In the genomic region with DNA sequence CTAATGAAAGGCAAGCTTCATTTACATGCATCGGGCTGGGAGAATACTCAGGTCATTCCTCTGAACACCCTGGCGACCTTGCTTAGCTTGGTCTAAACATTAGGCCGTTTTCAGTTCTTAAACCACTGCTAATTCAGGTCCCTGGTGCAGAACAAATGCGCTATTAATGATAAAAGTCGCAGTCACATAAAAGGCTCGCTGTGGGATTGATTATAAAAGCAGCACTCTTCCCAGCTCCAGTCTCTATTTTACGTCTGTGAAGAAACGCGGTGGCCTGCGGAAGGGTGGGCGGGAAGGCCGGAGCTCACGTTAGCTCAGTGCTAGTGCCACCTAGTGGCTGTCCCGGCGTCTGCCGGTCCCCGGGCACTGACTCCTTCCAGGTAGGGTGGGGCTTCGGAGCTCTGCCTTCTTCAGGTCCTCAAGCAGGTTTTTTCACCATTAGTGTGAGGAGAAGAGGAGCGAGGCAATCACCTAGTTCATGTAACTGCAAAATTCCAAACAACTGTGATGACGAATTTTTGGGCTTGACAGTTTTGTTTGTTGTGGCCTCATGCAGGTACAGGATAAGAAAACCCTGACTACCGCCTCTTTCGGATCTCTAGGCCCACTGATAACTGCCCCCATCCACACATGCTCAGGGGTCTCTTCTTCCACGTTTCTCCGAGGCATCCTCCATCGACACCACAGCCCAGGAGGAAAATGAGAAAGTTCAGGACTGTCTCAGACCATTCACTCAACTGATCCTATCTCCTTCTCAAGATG, we compare ENCODE assay signal across 8 cellular contexts.
DNase-seq lines count a peak whose midpoint lies in the region; TF ChIP-seq lines count a peak whose summit lies in the region.

No MANE protein-coding gene starts in this region.

- intact Hi-C loops in tibial artery (cut with DNase I; ENCODE audit: low total_unique reads): no loop called here

- peaks cover 7% of the 10 kb centered on the region for H3K4me1 Mint-ChIP-seq in osteocyte (ENCODE audit: unreplicated experiment)

- TF ChIP-seq CTCF in osteocyte (IDR thresholded peaks at IDR 0.05): peak; percentile 98
- TF ChIP-seq CTCF in tibial artery (IDR thresholded peaks at IDR 0.05): peak; percentile 67 to 86

- H3K9me3 ChIP-seq in HUES6 (ENCODE audit: control insufficient read depth, insufficient read depth, low read depth, low read length): peaks cover 26% of the 10 kb centered on the region
- H3K9me3 ChIP-seq in SJCRH30 (replicated peaks): 0 out of 2 replicates have a peak, but pooled peaks cover 2% of the 10 kb centered on the region
- H3K9me3 ChIP-seq in tibial artery: no peaks in the 10 kb centered on the region

- no peak overlapping the region for H3K9ac ChIP-seq in HUES6 (ENCODE audit: low read length)

- H3K27me3 ChIP-seq in HUES6 (ENCODE audit: control insufficient read depth, insufficient read depth, low read length): peaks cover 7% of the 10 kb centered on the region; the same call in 1 of the 2 replicates
- H3K27me3 ChIP-seq in SJCRH30: no peaks in the 10 kb centered on the region
- peaks cover 0 to 42% of the 10 kb centered on the region in 2 donors for H3K27me3 ChIP-seq in tibial artery

- no peaks in the 10 kb centered on the region for H3K9me3 Mint-ChIP-seq in osteocyte (ENCODE audit: unreplicated experiment)

- H3K4me3 ChIP-seq in HUES6 (ENCODE audit: low read depth, low read length) (peak overlapping the region; percentile 40), SJCRH30 (peak overlapping the region; percentile 52), tibial artery (peak overlapping the region; percentile 17 to 38)

- H3K27ac Mint-ChIP-seq in osteocyte (ENCODE audit: unreplicated experiment): no peak overlapping the region

- H3K36me3 ChIP-seq in HUES6 (ENCODE audit: control insufficient read depth, insufficient read depth, low read length): no peaks in the 10 kb centered on the region
- no peaks in the 10 kb centered on the region for H3K36me3 ChIP-seq in SJCRH30
- no peaks in the 10 kb centered on the region for H3K36me3 ChIP-seq in tibial artery

- H3K4me3 Mint-ChIP-seq in osteocyte (ENCODE audit: unreplicated experiment): peak overlapping the region; percentile 61

- no peak overlapping the region for H3K27ac ChIP-seq in HUES6 (ENCODE audit: low read depth, low read length)
- H3K27ac ChIP-seq in SJCRH30: no peak overlapping the region
- no peak overlapping the region for H3K27ac ChIP-seq in tibial artery

- H3K27me3 Mint-ChIP-seq in osteocyte (ENCODE audit: unreplicated experiment): peaks cover 3% of the 10 kb centered on the region

- no peaks in the 10 kb centered on the region for H3K36me3 Mint-ChIP-seq in osteocyte (ENCODE audit: unreplicated experiment)

- peaks cover 4% of the 10 kb centered on the region for H3K4me1 ChIP-seq in HUES6 (ENCODE audit: control insufficient read depth, insufficient read depth, low read length)
- H3K4me1 ChIP-seq in SJCRH30: no peaks in the 10 kb centered on the region
- peaks cover 0 to 6% (median 0%) of the 10 kb centered on the region in 4 donors for H3K4me1 ChIP-seq in tibial artery

- DNase-seq in NCI-H524 (lab: John Stamatoyannopoulos, UW) (peak; percentile 40 to 75), NCI-H524 treated with DMSO at 0.1 percent for 48 hours (lab: John Stamatoyannopoulos, UW) (no peak), SJCRH30 (peak; percentile 73 to 82), globus pallidus (ENCODE audit: low spot score) (peak; percentile 55), osteocyte (ENCODE audit: extremely low spot score, unreplicated experiment) (peak; percentile 91), tibial artery (peak; percentile 72 to 81)
- peak in 3 of 4 experiments; percentile 4 to 47 (median 22) for DNase-seq in activated naive CD4-positive, alpha-beta T cell (lab: John Stamatoyannopoulos, UW)
